8 cellular contexts compared by ENCODE assay signal in the genomic region with DNA sequence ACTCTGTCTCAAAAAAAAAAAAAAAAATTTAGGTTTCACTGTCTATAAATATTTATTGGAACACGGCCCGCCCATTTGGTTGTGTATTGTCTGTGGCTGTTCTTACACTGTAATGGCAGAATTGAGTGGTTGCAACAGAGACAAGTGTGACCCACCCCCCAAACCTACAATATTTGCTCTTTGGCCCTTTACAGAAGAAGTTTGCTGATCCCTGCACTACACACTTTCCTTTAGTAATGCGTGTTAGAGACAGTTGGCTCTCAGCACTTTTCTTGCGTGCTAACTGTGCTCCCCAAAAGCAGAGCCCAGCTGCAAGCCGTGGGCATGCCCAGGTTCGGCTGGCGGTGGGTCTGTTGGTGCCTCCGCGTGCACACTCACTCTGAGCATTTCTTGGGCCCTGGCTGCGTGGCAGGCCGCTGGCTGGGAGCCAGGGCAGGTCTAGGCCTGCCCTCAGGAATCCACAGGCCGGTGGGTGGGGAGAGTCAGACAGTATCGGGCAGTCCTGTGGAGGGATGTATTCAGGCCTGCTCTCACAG.
DNase-seq lines count a peak whose midpoint lies in the region; ATAC-seq, FAIRE-seq and TF ChIP-seq lines count a peak whose summit lies in the region.

No MANE protein-coding gene starts in this region.

- H3K4me2 ChIP-seq in OCI-LY7 (ENCODE audit: low read length) = peak overlapping the region; percentile 97

- TF ChIP-seq POLR2A in GM12892 (IDR thresholded peaks at IDR 0.05; ENCODE audit: low read depth, low read length) = 0 out of 2 replicates have a peak, but pooled peaks have one; percentile 16

- DNase-seq in GM12892 (ENCODE audit: insufficient read length) = no peak
- peak; percentile 81 for DNase-seq in OCI-LY7 (ENCODE audit: low spot score)
- DNase-seq in caudate nucleus (lab: John Stamatoyannopoulos, UW) = no peak
- DNase-seq in NCI-H1436 treated with DMSO at 0.1 percent for 48 hours (lab: John Stamatoyannopoulos, UW) = no peak
- no peak for DNase-seq in GM10248 (ENCODE audit: extremely low spot score)
- DNase-seq in HCEC 1CT = no peak

- ATAC-seq in HG02763 (IDR thresholded peaks at IDR 0.05; ENCODE audit: unreplicated experiment) = peak; percentile 41

- CTCF ChIA-PET in OCI-LY7 (lab: Charles Lee; ENCODE audit: unreplicated experiment) = interaction anchor here (1.1 to 1.9 kb wide), 3 partner anchors 64 to 73 kb away, joined by 3 to 8 read pairs (median 4); a partner anchor contains a TSS
- CTCF ChIA-PET in GM10248 (lab: Yijun Ruan, JAX) = interaction anchor here (1.2 kb wide), 2 partner anchors 73 to 77 kb away, joined by 3 to 6 read pairs; a partner anchor contains a TSS

- no peaks in the 10 kb centered on the region for H3K9me3 ChIP-seq in OCI-LY7 (ENCODE audit: low read length)
- H3K9me3 ChIP-seq in mesodermal cell (ENCODE audit: control insufficient read depth, low read length) = no peaks in the 10 kb centered on the region

- peak; percentile 30 for FAIRE-seq in GM12892 (lab: Jason Lieb, UNC)

- TF ChIP-seq CTCF in OCI-LY7 (conservative IDR thresholded peaks at IDR 0.05; ENCODE audit: low read length) = no peak
- no peak for TF ChIP-seq CTCF in GM10248 (IDR thresholded peaks at IDR 0.05; ENCODE audit: control extremely low read depth, extremely low read depth, low read depth, missing control alignments)

- H2AFZ ChIP-seq in OCI-LY7 (ENCODE audit: low read length) = peak overlapping the region; percentile 40; the same call in 1 of the 2 replicates

- no TSS peak for BruUV-seq in OCI-LY7 (replicated peaks; lab: Mats Ljungman, UMichigan)

- H4K20me1 ChIP-seq in OCI-LY7 (ENCODE audit: insufficient read depth, low read length) = no peaks in the 10 kb centered on the region

- intact Hi-C loops in OCI-LY7 (cut with micrococcal nuclease; ENCODE audit: unreplicated experiment) = loop anchor here (1.0 to 10.0 kb wide), 7 partner anchors 51 to 873 kb away; a partner anchor contains a TSS

- H3K36me3 ChIP-seq in OCI-LY7 (ENCODE audit: insufficient read depth, low read length) = peaks cover 14% of the 10 kb centered on the region
- no peaks in the 10 kb centered on the region for H3K36me3 ChIP-seq in mesodermal cell (ENCODE audit: control insufficient read depth, insufficient read depth, low read length)

- H3K79me2 ChIP-seq in OCI-LY7 (ENCODE audit: insufficient read depth, low read depth, low read length) = peaks cover 61% of the 10 kb centered on the region

- H3K27ac ChIP-seq in OCI-LY7 (ENCODE audit: low read depth, low read length, poor library complexity, severe bottlenecking) (peak overlapping the region; percentile 100), mesodermal cell (ENCODE audit: low read depth, low read length, severe bottlenecking) (peak overlapping the region; percentile 23), caudate nucleus (ENCODE audit: low read depth, low read length) (no peak overlapping the region)

- 85 to 98% methylated on average over 9 of the region's 13 CpGs for WGBS in mesodermal cell (ENCODE audit: insufficient coverage in 2 of 2), 2 experiments

- peak overlapping the region; percentile 56 for H3K4me3 ChIP-seq in OCI-LY7 (ENCODE audit: low read depth, low read length, poor library complexity, severe bottlenecking)
- no peak overlapping the region for H3K4me3 ChIP-seq in mesodermal cell (ENCODE audit: extremely low read depth, insufficient read depth, low read length, poor library complexity, severe bottlenecking)

- no peaks in the 10 kb centered on the region for H3K9me2 ChIP-seq in OCI-LY7 (ENCODE audit: insufficient read depth, low read length)

- H3K4me1 ChIP-seq in OCI-LY7 (ENCODE audit: insufficient read depth, low read length, poor library complexity, severe bottlenecking) = peaks cover 90% of the 10 kb centered on the region
- H3K4me1 ChIP-seq in mesodermal cell (ENCODE audit: control insufficient read depth, insufficient read depth, low read length, poor library complexity, severe bottlenecking) = peaks cover 13% of the 10 kb centered on the region

- POLR2A ChIA-PET in OCI-LY7 (lab: Charles Lee) = interaction anchor here (0.7 to 1.7 kb wide), 4 partner anchors 32 to 113 kb away, joined by 3 to 9 read pairs (median 4); no protein-coding TSS in a partner anchor
- POLR2A ChIA-PET in GM10248 (lab: Yijun Ruan, JAX) = no interaction called here
